ENCODE assay signal across 8 cellular contexts in genomic region chr19:17469371-17470203, GRCh38. TPM values are rescaled to one million over a fixed set of nuclear protein-coding genes. Genes with fewer than 3 reads are reported as not detected.
A peak's percentile ranks its signal among the peaks of the same experiment; 100 is the strongest.
DNase-seq lines count a peak whose midpoint lies in the region; ATAC-seq and TF ChIP-seq lines count a peak whose summit lies in the region.

No MANE protein-coding gene starts in this region.

- peak overlapping the region; percentile 84 for H3K4me2 ChIP-seq in IMR-90 (ENCODE audit: low read depth, low read length)

- CTCF ChIA-PET in IMR-90 (lab: Yijun Ruan, JAX): interaction anchor here (1.0 kb wide), 1 partner anchor 42 kb away, joined by 3 read pairs; no protein-coding TSS in a partner anchor

- H3K4me3 ChIP-seq in IMR-90 (ENCODE audit: insufficient read depth, low read depth, low read length): peak overlapping the region; percentile 59

- H4K20me1 ChIP-seq in IMR-90 (ENCODE audit: insufficient read depth, low read length): peaks cover 6% of the 10 kb centered on the region; the same call in 1 of the 2 replicates

- H4K5ac ChIP-seq in IMR-90 (ENCODE audit: low read depth, low read length): peak overlapping the region; percentile 13; the same call in 1 of the 2 replicates

- H3K9ac ChIP-seq in IMR-90 (ENCODE audit: low read depth, low read length): peak overlapping the region; percentile 34

- DNase-seq in DMS114 treated with DMSO at 0.1 percent for 48 hours (lab: John Stamatoyannopoulos, UW; ENCODE audit: unreplicated experiment): peak; percentile 97
- DNase-seq in IMR-90: peak; percentile 89
- peak; percentile 91 for DNase-seq in RKO (ENCODE audit: low spot score)
- peak; percentile 81 for DNase-seq in activated T-helper 2 cell treated with anti-CD3 and anti-CD28 coated beads, Interferon-gamma antibody, Interleukin-2, Interleukin-4, amounts not matched to agents 10 μg/mL and 5 μg/mL and 100 μg/mL, durations not matched to agents 14 hours and 24 hours and 36 hours (ENCODE audit: low spot score)
- DNase-seq in fibroblast of peridontal ligament (ENCODE audit: extremely low read depth): peak; percentile 95
- peak; percentile 92 for DNase-seq in stimulated activated naive CD4-positive, alpha-beta T cell treated with Interleukin-2 at 50 U/mL for 16 hours (lab: John Stamatoyannopoulos, UW)

- H3K23ac ChIP-seq in IMR-90 (ENCODE audit: low read depth, low read length): no peak overlapping the region

- no peaks in the 10 kb centered on the region for H3K9me3 Mint-ChIP-seq in activated T-helper 2 cell treated with anti-CD3 and anti-CD28 coated beads, Interferon-gamma antibody, Interleukin-2, Interleukin-4, amounts not matched to agents 10 μg/mL and 5 μg/mL and 100 μg/mL, durations not matched to agents 14 hours and 24 hours and 36 hours
- H3K9me3 Mint-ChIP-seq in nephron: no peaks in the 10 kb centered on the region

- peak overlapping the region; percentile 53 to 87; a peak in 3 of 4 replicates for H4K8ac ChIP-seq in IMR-90 (ENCODE audit: low read depth in 2 of 2, low read length in 2 of 2)

- no peaks in the 10 kb centered on the region for H3K27me3 ChIP-seq in IMR-90 (ENCODE audit: control insufficient read depth, insufficient read depth, low read length)

- peak overlapping the region; percentile 80 for H3K4ac ChIP-seq in IMR-90 (ENCODE audit: low read depth, low read length)

- H3K27ac ChIP-seq in IMR-90 (ENCODE audit: insufficient read depth, low read length): peak overlapping the region; percentile 46

- in situ Hi-C loops in IMR-90 (cut with MboI; ENCODE audit: low sequenced_read_pairs): no loop called here

- peaks cover 10% of the 10 kb centered on the region for H3K4me1 ChIP-seq in IMR-90 (ENCODE audit: control insufficient read depth, insufficient read depth, low read length)

- POLR2A ChIA-PET in IMR-90 (lab: Charles Lee; ENCODE audit: unreplicated experiment): no interaction called here

- peaks cover 4 to 37% of the 10 kb centered on the region in 2 experiments; a peak in 3 of 4 replicates for H3K79me1 ChIP-seq in IMR-90 (ENCODE audit: low read depth in 1 of 2, low read length in 2 of 2)

- no TSS peak for BruUV-seq in IMR-90 (replicated peaks; lab: Mats Ljungman, UMichigan)

- no peaks in the 10 kb centered on the region for H3K36me3 Mint-ChIP-seq in activated T-helper 2 cell treated with anti-CD3 and anti-CD28 coated beads, Interferon-gamma antibody, Interleukin-2, Interleukin-4, amounts not matched to agents 10 μg/mL and 5 μg/mL and 100 μg/mL, durations not matched to agents 14 hours and 24 hours and 36 hours (ENCODE audit: low read depth)
- no peaks in the 10 kb centered on the region for H3K36me3 Mint-ChIP-seq in nephron (ENCODE audit: low read depth)

- ATAC-seq in GM21528 (IDR thresholded peaks at IDR 0.05; ENCODE audit: low FRiP score, unreplicated experiment): peak; percentile 51
- ATAC-seq in IMR-90 (ENCODE audit: low read depth): peak; percentile 67

- H2BK120ac ChIP-seq in IMR-90 (ENCODE audit: low read depth, low read length): peak overlapping the region; percentile 57

- no peak overlapping the region; the same call in 1 of the 2 replicates for H3K56ac ChIP-seq in IMR-90 (ENCODE audit: extremely low read depth, insufficient read depth, low read length)

- peak overlapping the region; percentile 60; the same call in 1 of the 2 replicates for H2AK5ac ChIP-seq in IMR-90 (ENCODE audit: low read depth, low read length)

- peak overlapping the region; percentile 98 for H2AFZ ChIP-seq in IMR-90 (replicated peaks; ENCODE audit: low read length, poor library complexity)

- dilution Hi-C loops in IMR-90 (cut with HindIII; ENCODE audit: low sequenced_read_pairs, unreplicated experiment): no loop called here

- peak overlapping the region; percentile 69 for H3K14ac ChIP-seq in IMR-90 (replicated peaks; ENCODE audit: low read depth, low read length)

- H4K91ac ChIP-seq in IMR-90 (ENCODE audit: insufficient read depth, low read depth, low read length): peak overlapping the region; percentile 54

- no peaks in the 10 kb centered on the region for H3K9me1 ChIP-seq in IMR-90 (ENCODE audit: insufficient read depth, low read length)

- H2BK5ac ChIP-seq in IMR-90 (ENCODE audit: low read depth, low read length, poor library complexity, severe bottlenecking): peak overlapping the region; percentile 20

- peaks cover 6% of the 10 kb centered on the region for H3K27me3 Mint-ChIP-seq in activated T-helper 2 cell treated with anti-CD3 and anti-CD28 coated beads, Interferon-gamma antibody, Interleukin-2, Interleukin-4, amounts not matched to agents 10 μg/mL and 5 μg/mL and 100 μg/mL, durations not matched to agents 14 hours and 24 hours and 36 hours (ENCODE audit: low read depth)
- H3K27me3 Mint-ChIP-seq in nephron (ENCODE audit: low read depth): peaks cover 8% of the 10 kb centered on the region

- TF ChIP-seq POLR2A in IMR-90 (IDR thresholded peaks at IDR 0.05; ENCODE audit: low read depth, low read length): no peak

- H3K27ac Mint-ChIP-seq in activated T-helper 2 cell treated with anti-CD3 and anti-CD28 coated beads, Interferon-gamma antibody, Interleukin-2, Interleukin-4, amounts not matched to agents 10 μg/mL and 5 μg/mL and 100 μg/mL, durations not matched to agents 14 hours and 24 hours and 36 hours: peak overlapping the region; percentile 79
- H3K27ac Mint-ChIP-seq in nephron: peak overlapping the region; percentile 29 to 96 (median 94)

- TF ChIP-seq CTCF in IMR-90 (conservative IDR thresholded peaks at IDR 0.05; ENCODE audit: low read depth, low read length): no peak
- no peak for TF ChIP-seq CTCF in nephron (IDR thresholded peaks at IDR 0.05; ENCODE audit: unreplicated experiment in 3 of 3)

- H3K36me3 ChIP-seq in IMR-90 (ENCODE audit: control insufficient read depth, insufficient read depth, low read length): no peaks in the 10 kb centered on the region

- peak overlapping the region; percentile 12; the same call in 1 of the 2 replicates for H3K18ac ChIP-seq in IMR-90 (ENCODE audit: low read depth, low read length)

- peak overlapping the region; percentile 45; the same call in 1 of the 3 replicates for H2BK15ac ChIP-seq in IMR-90 (ENCODE audit: low read depth, low read length)

- H2BK20ac ChIP-seq in IMR-90 (ENCODE audit: low read depth, low read length): peak overlapping the region; percentile 65

- WGBS in IMR-90 (ENCODE audit: extremely low coverage in 2 of 2, insufficient read length in 1 of 2), 2 experiments: 1% methylated on average over 25 of the region's 45 CpGs; no CpG with 5 or more reads in 1 of the 2 experiments

- peaks cover 20% of the 10 kb centered on the region for H3K4me1 Mint-ChIP-seq in activated T-helper 2 cell treated with anti-CD3 and anti-CD28 coated beads, Interferon-gamma antibody, Interleukin-2, Interleukin-4, amounts not matched to agents 10 μg/mL and 5 μg/mL and 100 μg/mL, durations not matched to agents 14 hours and 24 hours and 36 hours (ENCODE audit: low read depth)
- H3K4me1 Mint-ChIP-seq in nephron: peaks cover 24% of the 10 kb centered on the region

- H2AK9ac ChIP-seq in IMR-90 (replicated peaks; ENCODE audit: low read depth, low read length, poor library complexity): peak overlapping the region; percentile 86

- no peak for TF ChIP-seq RAD21 in IMR-90 (IDR thresholded peaks at IDR 0.05; ENCODE audit: low read length)

- intact Hi-C loops in IMR-90 (cut with micrococcal nuclease): loop anchor here (1.0 kb wide), 1 partner anchor 42 kb away; the partner anchor contains the start of gene PGLS
- intact Hi-C loops in activated T-helper 2 cell treated with anti-CD3 and anti-CD28 coated beads, Interferon-gamma antibody, Interleukin-2, Interleukin-4, amounts not matched to agents 10 μg/mL and 5 μg/mL and 100 μg/mL, durations not matched to agents 14 hours and 24 hours and 36 hours (cut with micrococcal nuclease): loop anchor here (5.0 kb wide), 2 partner anchors 62 to 122 kb away; partner anchors contain the start of gene BST2

- H3K4me3 Mint-ChIP-seq in activated T-helper 2 cell treated with anti-CD3 and anti-CD28 coated beads, Interferon-gamma antibody, Interleukin-2, Interleukin-4, amounts not matched to agents 10 μg/mL and 5 μg/mL and 100 μg/mL, durations not matched to agents 14 hours and 24 hours and 36 hours (ENCODE audit: low read depth): peak overlapping the region; percentile 94
- peak overlapping the region; percentile 91 to 95 (median 92) for H3K4me3 Mint-ChIP-seq in nephron

- H3K9me3 ChIP-seq in IMR-90 (ENCODE audit: control insufficient read depth, insufficient read depth, low read length): no peaks in the 10 kb centered on the region

RNA-seq across cellular contexts. Expression of gene SLC27A1, which starts 0.7 kb away (rescaled TPM):
- total RNA-seq in IMR-90 (2012; rRNA removed): 4.8 and 5.6 TPM in 2 replicates
- polyA plus RNA-seq in IMR-90 (2012; rRNA removed): 12.9 and 15.6 TPM in 2 replicates
- 11.1 and 18.4 TPM in 2 replicates for polyA plus RNA-seq in IMR-90 (2012; cell fraction: cytosol; rRNA removed)
- polyA plus RNA-seq in IMR-90 (2012; cell fraction: nucleus; rRNA removed; ENCODE audit: low replicate concordance): 37.7 and 82.2 TPM in 2 replicates
- total RNA-seq in activated T-helper 2 cell treated with anti-CD3 and anti-CD28 coated beads, Interferon-gamma antibody, Interleukin-2, Interleukin-4, amounts not matched to agents 10 μg/mL and 5 μg/mL and 100 μg/mL, durations not matched to agents 14 hours and 24 hours and 36 hours: 3.1 and 3.5 TPM in 2 replicates

RNA-seq across cellular contexts. Expression of gene NXNL1, which starts 8.9 kb away (rescaled TPM):
- not detected in 2 replicates for total RNA-seq in IMR-90 (2012; rRNA removed)
- polyA plus RNA-seq in IMR-90 (2012; rRNA removed): not detected in 2 replicates
- polyA plus RNA-seq in IMR-90 (2012; cell fraction: cytosol; rRNA removed): not detected in 2 replicates
- not detected in 2 replicates for polyA plus RNA-seq in IMR-90 (2012; cell fraction: nucleus; rRNA removed; ENCODE audit: low replicate concordance)
- total RNA-seq in activated T-helper 2 cell treated with anti-CD3 and anti-CD28 coated beads, Interferon-gamma antibody, Interleukin-2, Interleukin-4, amounts not matched to agents 10 μg/mL and 5 μg/mL and 100 μg/mL, durations not matched to agents 14 hours and 24 hours and 36 hours: not detected in 2 replicates

RNA-seq across cellular contexts. Expression of gene TMEM221, which starts 21.1 kb away (rescaled TPM):
- total RNA-seq in IMR-90 (2012; rRNA removed): not detected in 2 replicates
- polyA plus RNA-seq in IMR-90 (2012; rRNA removed): 0.06 and 0.12 TPM in 2 replicates
- 0.08 and 0.11 TPM in 2 replicates for polyA plus RNA-seq in IMR-90 (2012; cell fraction: cytosol; rRNA removed)
- 0.04 and 0.11 TPM in 2 replicates for polyA plus RNA-seq in IMR-90 (2012; cell fraction: nucleus; rRNA removed; ENCODE audit: low replicate concordance)
- not detected in 2 replicates for total RNA-seq in activated T-helper 2 cell treated with anti-CD3 and anti-CD28 coated beads, Interferon-gamma antibody, Interleukin-2, Interleukin-4, amounts not matched to agents 10 μg/mL and 5 μg/mL and 100 μg/mL, durations not matched to agents 14 hours and 24 hours and 36 hours

RNA-seq across cellular contexts. Expression of gene PGLS, which starts 41.9 kb away (rescaled TPM):
- total RNA-seq in IMR-90 (2012; rRNA removed): 33.9 and 37.2 TPM in 2 replicates
- 74.3 and 92.0 TPM in 2 replicates for polyA plus RNA-seq in IMR-90 (2012; rRNA removed)
- polyA plus RNA-seq in IMR-90 (2012; cell fraction: cytosol; rRNA removed): 161 and 165 TPM in 2 replicates
- polyA plus RNA-seq in IMR-90 (2012; cell fraction: nucleus; rRNA removed; ENCODE audit: low replicate concordance): 71.3 and 138 TPM in 2 replicates
- 81.4 and 85.7 TPM in 2 replicates for total RNA-seq in activated T-helper 2 cell treated with anti-CD3 and anti-CD28 coated beads, Interferon-gamma antibody, Interleukin-2, Interleukin-4, amounts not matched to agents 10 μg/mL and 5 μg/mL and 100 μg/mL, durations not matched to agents 14 hours and 24 hours and 36 hours

RNA-seq across cellular contexts. Expression of gene MVB12A, which starts 49.7 kb away (rescaled TPM):
- 13.8 and 13.9 TPM in 2 replicates for total RNA-seq in IMR-90 (2012; rRNA removed)
- polyA plus RNA-seq in IMR-90 (2012; rRNA removed): 43.9 and 44.3 TPM in 2 replicates
- 35.8 and 58.5 TPM in 2 replicates for polyA plus RNA-seq in IMR-90 (2012; cell fraction: cytosol; rRNA removed)
- polyA plus RNA-seq in IMR-90 (2012; cell fraction: nucleus; rRNA removed; ENCODE audit: low replicate concordance): 42.9 and 77.3 TPM in 2 replicates
- total RNA-seq in activated T-helper 2 cell treated with anti-CD3 and anti-CD28 coated beads, Interferon-gamma antibody, Interleukin-2, Interleukin-4, amounts not matched to agents 10 μg/mL and 5 μg/mL and 100 μg/mL, durations not matched to agents 14 hours and 24 hours and 36 hours: 41.1 and 43.2 TPM in 2 replicates

Comparison
In these comparisons a context has a peak if more than half of its experiments do, and no peak if none do; other contexts are left out.
1. Peak in every context shown above with its lines: DNase-seq, ATAC-seq, H3K4me3 ChIP-seq and H3K27ac ChIP-seq.